15 cellular contexts compared by ENCODE assay signal in the genomic region with DNA sequence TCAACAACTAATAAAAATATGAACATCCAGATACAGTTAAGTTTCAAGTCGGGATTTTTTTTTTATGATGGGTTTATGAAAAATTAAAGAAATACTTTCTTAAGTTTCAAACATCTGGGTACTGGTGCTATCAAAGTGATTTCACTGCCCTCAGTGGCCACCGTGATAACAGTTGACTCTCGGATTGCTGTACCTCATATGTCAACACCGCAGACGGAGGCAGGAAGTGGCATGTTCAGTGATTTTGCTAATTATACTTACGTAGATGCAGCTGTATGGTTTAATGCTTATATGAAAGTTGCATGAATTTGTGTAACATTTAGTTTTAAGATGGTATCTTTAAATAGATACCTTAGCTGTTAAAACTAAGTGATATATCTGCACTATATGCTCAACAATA. TPM values are rescaled to one million over a fixed set of nuclear protein-coding genes. Genes with fewer than 3 reads are reported as not detected.
DNase-seq lines count a peak whose midpoint lies in the region; ATAC-seq and TF ChIP-seq lines count a peak whose summit lies in the region.
"Had no signal": no experiment of that assay in that cellular context is flagged by ENCODE, and none has a peak within 500 bp of the region (broad histone marks: within the 10 kb centered on the region; RNA-seq: fewer than 3 reads in every experiment).

No MANE protein-coding gene starts in this region.

- H3K36me3 Mint-ChIP-seq in CD8-positive, alpha-beta T cell: peaks cover 42% of the 10 kb centered on the region
- H3K36me3 Mint-ChIP-seq in T-cell (peaks cover 29% of the 10 kb centered on the region), HFFc6 (ENCODE audit: low read depth) (peaks cover 13% of the 10 kb centered on the region)
- H3K36me3 Mint-ChIP-seq in activated naive CD4-positive, alpha-beta T cell treated with anti-CD3 and anti-CD28 coated beads for 36 hours (ENCODE audit: low read depth): peaks cover 14% of the 10 kb centered on the region
- peaks cover 5% of the 10 kb centered on the region for H3K36me3 Mint-ChIP-seq in natural killer cell treated with Interleukin-12 subunit alpha and Interleukin-12 subunit beta and Interleukin-15 and Interleukin-18, amount 100 ng/mL, for 72 hours

- H3K9me3 ChIP-seq in CD8-positive, alpha-beta T cell (ENCODE audit: low read length): no peaks in the 10 kb centered on the region
- H3K9me3 ChIP-seq: body of pancreas had no signal

- intact Hi-C loops in CD8-positive, alpha-beta T cell (cut with DNase I, micrococcal nuclease): no loop called here
- intact Hi-C loops in activated naive CD4-positive, alpha-beta T cell treated with anti-CD3 and anti-CD28 coated beads for 36 hours (cut with micrococcal nuclease): no loop called here

- TF ChIP-seq CTCF in CD8-positive, alpha-beta T cell (IDR thresholded peaks at IDR 0.05): no peak
- no peak for TF ChIP-seq CTCF in HFFc6 (IDR thresholded peaks at IDR 0.05)

- H3K27ac Mint-ChIP-seq in CD8-positive, alpha-beta T cell: peak overlapping the region; percentile 92
- H3K27ac Mint-ChIP-seq in T-cell (peak overlapping the region; percentile 75 to 78), HFFc6 (no peak overlapping the region)
- no peak overlapping the region for H3K27ac Mint-ChIP-seq in activated naive CD4-positive, alpha-beta T cell treated with anti-CD3 and anti-CD28 coated beads for 36 hours
- peak overlapping the region; percentile 26 to 76 for H3K27ac Mint-ChIP-seq in natural killer cell treated with Interleukin-12 subunit alpha and Interleukin-12 subunit beta and Interleukin-15 and Interleukin-18, amount 100 ng/mL, for 72 hours

- DNase-seq in CD8-positive, alpha-beta T cell: peak; percentile 10 to 60 (median 23)
- DNase-seq in T-cell (peak in 30 of 34 experiments; percentile 7 to 66 (median 38)), T1000 (lab: John Stamatoyannopoulos, UW) (no peak), NCI-H146 (lab: John Stamatoyannopoulos, UW) (no peak), HFFc6 (no peak)
- DNase-seq in activated naive CD4-positive, alpha-beta T cell treated with anti-CD3 and anti-CD28 coated beads for 36 hours: peak; percentile 51
- no peak for DNase-seq in natural killer cell treated with Interleukin-12 subunit alpha and Interleukin-12 subunit beta and Interleukin-15 and Interleukin-18, amount 100 ng/mL, for 72 hours (ENCODE audit: low spot score)
- DNase-seq: body of pancreas, foreskin fibroblast, NCI-H1092, NCI-H446 treated with DMSO at 0.1 percent for 48 hours, OCI-M1 had no signal

- CTCF ChIA-PET in CD8-positive, alpha-beta T cell (lab: Charles Lee): no interaction called here
- CTCF ChIA-PET in T-cell (lab: Charles Lee): interaction anchor here in 1 of 2 donors (0.7 kb wide), 1 partner anchor 791 kb away, joined by 3 read pairs; no protein-coding TSS in a partner anchor
- CTCF ChIA-PET in activated naive CD4-positive, alpha-beta T cell treated with anti-CD3 and anti-CD28 coated beads for 36 hours (lab: Charles Lee): no interaction called here

- H3K4me3 ChIP-seq in CD8-positive, alpha-beta T cell (ENCODE audit: low read depth, low read length): no peak overlapping the region
- H3K4me3 ChIP-seq: body of pancreas, SK-N-MC had no signal

- ATAC-seq in CD8-positive, alpha-beta T cell: peak; percentile 95
- peak; percentile 81 to 99 (median 88) for ATAC-seq in T-cell (replicated peaks in 1 of 4)
- ATAC-seq in natural killer cell treated with Interleukin-12 subunit alpha and Interleukin-12 subunit beta and Interleukin-15 and Interleukin-18, amount 100 ng/mL, for 72 hours: peak; percentile 64 to 82
- ATAC-seq in GM21576 (IDR thresholded peaks at IDR 0.05; ENCODE audit: unreplicated experiment): no peak
- ATAC-seq: body of pancreas had no signal

- H3K27ac ChIP-seq in CD8-positive, alpha-beta T cell (ENCODE audit: low read depth, low read length): no peak overlapping the region
- H3K27ac ChIP-seq: body of pancreas, C4-2B, SK-N-MC had no signal

- peaks cover 10% of the 10 kb centered on the region for H3K36me3 ChIP-seq in CD8-positive, alpha-beta T cell (ENCODE audit: insufficient read depth, low read length)

- peak overlapping the region; percentile 52 for H3K4me3 Mint-ChIP-seq in CD8-positive, alpha-beta T cell
- H3K4me3 Mint-ChIP-seq in T-cell (peak overlapping the region in 1 of 3 donors; percentile 55), HFFc6 (no peak overlapping the region)
- H3K4me3 Mint-ChIP-seq in activated naive CD4-positive, alpha-beta T cell treated with anti-CD3 and anti-CD28 coated beads for 36 hours: no peak overlapping the region
- no peak overlapping the region for H3K4me3 Mint-ChIP-seq in natural killer cell treated with Interleukin-12 subunit alpha and Interleukin-12 subunit beta and Interleukin-15 and Interleukin-18, amount 100 ng/mL, for 72 hours

- POLR2A ChIA-PET in CD8-positive, alpha-beta T cell (lab: Charles Lee): interaction anchor here (0.6 kb wide), 1 partner anchor 370 kb away, joined by 5 read pairs; no protein-coding TSS in a partner anchor
- POLR2A ChIA-PET in T-cell (lab: Charles Lee): no interaction called here

- H3K4me1 Mint-ChIP-seq in CD8-positive, alpha-beta T cell (ENCODE audit: low read depth): peaks cover 21% of the 10 kb centered on the region
- peaks cover 10 to 18% (median 12%) of the 10 kb centered on the region in 3 donors for H3K4me1 Mint-ChIP-seq in T-cell
- peaks cover 7% of the 10 kb centered on the region for H3K4me1 Mint-ChIP-seq in activated naive CD4-positive, alpha-beta T cell treated with anti-CD3 and anti-CD28 coated beads for 36 hours (ENCODE audit: low read depth)
- H3K4me1 Mint-ChIP-seq in natural killer cell treated with Interleukin-12 subunit alpha and Interleukin-12 subunit beta and Interleukin-15 and Interleukin-18, amount 100 ng/mL, for 72 hours (ENCODE audit: low read depth in 2 of 2): peaks cover 6 to 7% of the 10 kb centered on the region in 2 donors
- no peaks in the 10 kb centered on the region; the same call in 1 of the 2 replicates for H3K4me1 Mint-ChIP-seq in HFFc6 (ENCODE audit: low read depth)

- H3K27me3 Mint-ChIP-seq in CD8-positive, alpha-beta T cell (ENCODE audit: low read depth): no peaks in the 10 kb centered on the region
- H3K27me3 Mint-ChIP-seq in T-cell (no peaks in the 10 kb centered on the region), HFFc6 (ENCODE audit: insufficient read depth) (peaks cover 2% of the 10 kb centered on the region; the same call in 1 of the 2 replicates)
- H3K27me3 Mint-ChIP-seq in activated naive CD4-positive, alpha-beta T cell treated with anti-CD3 and anti-CD28 coated beads for 36 hours (ENCODE audit: low read depth): no peaks in the 10 kb centered on the region
- H3K27me3 Mint-ChIP-seq in natural killer cell treated with Interleukin-12 subunit alpha and Interleukin-12 subunit beta and Interleukin-15 and Interleukin-18, amount 100 ng/mL, for 72 hours: no peaks in the 10 kb centered on the region

- no peaks in the 10 kb centered on the region for H3K9me3 Mint-ChIP-seq in CD8-positive, alpha-beta T cell
- H3K9me3 Mint-ChIP-seq in T-cell (no peaks in the 10 kb centered on the region), HFFc6 (no peaks in the 10 kb centered on the region)
- H3K9me3 Mint-ChIP-seq in activated naive CD4-positive, alpha-beta T cell treated with anti-CD3 and anti-CD28 coated beads for 36 hours: no peaks in the 10 kb centered on the region
- H3K9me3 Mint-ChIP-seq in natural killer cell treated with Interleukin-12 subunit alpha and Interleukin-12 subunit beta and Interleukin-15 and Interleukin-18, amount 100 ng/mL, for 72 hours: no peaks in the 10 kb centered on the region

- peaks cover 8% of the 10 kb centered on the region for H3K4me1 ChIP-seq in CD8-positive, alpha-beta T cell (ENCODE audit: insufficient read depth, low read length)

- no peaks in the 10 kb centered on the region for H3K27me3 ChIP-seq in CD8-positive, alpha-beta T cell (ENCODE audit: insufficient read depth, low read length)
- H3K27me3 ChIP-seq: body of pancreas had no signal

RNA-seq across cellular contexts. Expression of gene FBLN5, which starts 20.8 kb away (rescaled TPM):
- total RNA-seq in CD8-positive, alpha-beta T cell: 1 to 10 TPM; 1.4 TPM
- 10 to 100 TPM in 1 of 5 donors, 1 to 10 TPM in 4; 4.2 to 19.5 (median 9.5) TPM for total RNA-seq in T-cell
- 1 to 10 TPM; 1.2 to 1.6 TPM for total RNA-seq in activated naive CD4-positive, alpha-beta T cell treated with anti-CD3 and anti-CD28 coated beads for 36 hours
- total RNA-seq in natural killer cell treated with Interleukin-12 subunit alpha and Interleukin-12 subunit beta and Interleukin-15 and Interleukin-18, amount 100 ng/mL, for 72 hours: not detected
- total RNA-seq in HFFc6 (2021; fragmentation: NEBNext Ultra II Directional; extraction: Animal tissue kit (Norgen Biotek cat#: 25700)): 100 to 1,000 TPM; 127 to 242 (median 205) TPM

Comparison
In these comparisons a context has a peak if more than half of its experiments do, and no peak if none do; other contexts are left out.
1. DNase-seq: peak in CD8-positive, alpha-beta T cell (7 of 7), T-cell (30 of 34) and activated naive CD4-positive, alpha-beta T cell treated with anti-CD3 and anti-CD28 coated beads for 36 hours (single experiment); none in natural killer cell treated with Interleukin-12 subunit alpha and Interleukin-12 subunit beta and Interleukin-15 and Interleukin-18, amount 100 ng/mL, for 72 hours (single experiment), T1000 (single experiment), NCI-H146 (single experiment) and HFFc6 (single experiment).
2. H3K27ac Mint-ChIP-seq: peak in CD8-positive, alpha-beta T cell (single experiment), T-cell (2 of 2) and natural killer cell treated with Interleukin-12 subunit alpha and Interleukin-12 subunit beta and Interleukin-15 and Interleukin-18, amount 100 ng/mL, for 72 hours (2 of 2); none in activated naive CD4-positive, alpha-beta T cell treated with anti-CD3 and anti-CD28 coated beads for 36 hours (single experiment) and HFFc6 (single experiment).
3. RNA of gene FBLN5, which starts 20.8 kb away (total RNA-seq): 127 to 242 TPM in HFFc6; 4.2 to 19.5 TPM in T-cell, 1.2 to 1.6 TPM in activated naive CD4-positive, alpha-beta T cell treated with anti-CD3 and anti-CD28 coated beads for 36 hours, 1.4 TPM in CD8-positive, alpha-beta T cell and not detected in natural killer cell treated with Interleukin-12 subunit alpha and Interleukin-12 subunit beta and Interleukin-15 and Interleukin-18, amount 100 ng/mL, for 72 hours; every median in the first group is over 4 times any median in the second.